In the genomic region with DNA sequence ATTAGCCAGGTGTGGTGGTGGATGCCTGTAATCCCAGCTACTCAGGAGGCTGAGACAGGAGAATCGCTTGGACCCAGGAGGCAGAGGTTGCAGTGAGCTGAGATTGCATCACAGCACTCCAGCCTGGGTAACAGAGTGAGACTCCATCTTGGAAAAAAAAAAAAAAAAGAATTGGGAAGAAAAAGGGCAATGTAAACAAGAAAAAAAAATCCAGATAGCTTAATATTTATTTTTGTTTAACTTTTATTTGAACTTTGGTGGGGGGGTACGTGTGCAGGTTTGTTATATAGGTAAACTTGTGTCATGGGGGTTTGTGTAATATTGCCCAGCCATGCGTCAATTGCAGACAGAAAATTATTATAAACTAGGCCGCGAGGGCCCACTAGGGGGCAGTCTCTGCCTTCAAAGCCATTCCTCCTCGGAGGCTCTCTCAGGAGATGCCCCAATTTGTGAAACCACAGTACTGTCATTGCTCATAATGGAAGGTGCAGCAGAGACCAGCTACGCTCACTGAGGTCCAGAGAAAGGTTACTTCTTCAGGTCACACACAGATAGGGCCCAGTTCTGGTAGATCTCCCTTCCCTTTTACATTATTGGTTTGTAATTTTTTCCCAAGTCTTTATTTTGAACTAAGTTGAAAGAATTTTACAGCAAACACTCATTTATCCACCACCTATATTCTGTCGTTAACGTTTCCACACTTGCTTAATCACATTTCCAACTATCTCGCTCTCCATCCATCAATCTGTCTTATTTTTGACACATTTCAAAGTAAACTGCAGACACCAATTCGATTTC, we compare ENCODE assay signal across 9 cellular contexts.
DNase-seq lines count a peak whose midpoint lies in the region; TF ChIP-seq lines count a peak whose summit lies in the region.
"Had no signal": no experiment of that assay in that cellular context is flagged by ENCODE, and none has a peak within 500 bp of the region (broad histone marks: within the 10 kb centered on the region; RNA-seq: fewer than 3 reads in every experiment).

No MANE protein-coding gene starts in this region.

- H3K27ac Mint-ChIP-seq in neural crest cell (ENCODE audit: unreplicated experiment): no peak overlapping the region

- H2AFZ ChIP-seq in OCI-LY7 (ENCODE audit: low read length): no peak overlapping the region
- no peak overlapping the region for H2AFZ ChIP-seq in fibroblast of lung (ENCODE audit: low read length)

- H3K27ac ChIP-seq in HL-60 (replicated peaks): no peak overlapping the region
- H3K27ac ChIP-seq in OCI-LY7 (ENCODE audit: low read depth, low read length, poor library complexity, severe bottlenecking): no peak overlapping the region
- no peak overlapping the region for H3K27ac ChIP-seq in fibroblast of lung (ENCODE audit: insufficient read depth, low read length)
- no peak overlapping the region for H3K27ac ChIP-seq in stomach
- H3K27ac ChIP-seq: BLaER1 had no signal

- H3K4me2 ChIP-seq in OCI-LY7 (ENCODE audit: low read length) (no peak overlapping the region), fibroblast of lung (ENCODE audit: extremely low read depth, insufficient read depth, low read length) (no peak overlapping the region)
- H3K4me2 ChIP-seq: BLaER1 had no signal

- TF ChIP-seq CTCF in HL-60 (IDR thresholded peaks at IDR 0.05; ENCODE audit: insufficient read depth, low read length) (peak; percentile 56), OCI-LY7 (conservative IDR thresholded peaks at IDR 0.05; ENCODE audit: low read length) (peak; percentile 92), fibroblast of lung (conservative IDR thresholded peaks at IDR 0.05 in 1 of 2, IDR thresholded peaks at IDR 0.05 in 1 of 2; ENCODE audit: low read depth in 1 of 2, low read length in 2 of 2) (peak; percentile 71 to 82), neural crest cell (conservative IDR thresholded peaks at IDR 0.05) (peak; percentile 95), stomach (IDR thresholded peaks at IDR 0.05) (peak in 5 of 7 experiments; percentile 13 to 69 (median 52))

- H4K20me1 ChIP-seq in OCI-LY7 (ENCODE audit: insufficient read depth, low read length) (no peaks in the 10 kb centered on the region), fibroblast of lung (ENCODE audit: control insufficient read depth, extremely low read depth, insufficient read depth, low read length) (no peaks in the 10 kb centered on the region)
- H4K20me1 ChIP-seq: BLaER1 had no signal

- no peak overlapping the region for H3K9ac ChIP-seq in fibroblast of lung (ENCODE audit: insufficient read depth, low read length)
- H3K9ac ChIP-seq: BLaER1 had no signal

- no peak overlapping the region for H3K4me3 Mint-ChIP-seq in neural crest cell

- H3K79me2 ChIP-seq in OCI-LY7 (ENCODE audit: insufficient read depth, low read depth, low read length) (no peaks in the 10 kb centered on the region), fibroblast of lung (ENCODE audit: control insufficient read depth, insufficient read depth, low read length) (no peaks in the 10 kb centered on the region)

- peaks cover 26% of the 10 kb centered on the region for H3K27me3 Mint-ChIP-seq in neural crest cell (ENCODE audit: low read depth)

- no TSS peak for BruUV-seq in OCI-LY7 (replicated peaks; lab: Mats Ljungman, UMichigan)

- H3K4me1 ChIP-seq in OCI-LY7 (ENCODE audit: insufficient read depth, low read length, poor library complexity, severe bottlenecking) (no peaks in the 10 kb centered on the region), fibroblast of lung (ENCODE audit: control insufficient read depth, extremely low read depth, insufficient read depth, low read length) (no peaks in the 10 kb centered on the region), stomach (no peaks in the 10 kb centered on the region)

- DNase-seq in DMS79 treated with DMSO at 0.1 percent for 48 hours (lab: John Stamatoyannopoulos, UW) (peak; percentile 21), DMS79 (lab: John Stamatoyannopoulos, UW) (no peak), HL-60 (ENCODE audit: low read depth in 1 of 2, low spot score in 1 of 2) (peak; percentile 49 to 71), OCI-LY7 (ENCODE audit: low spot score) (peak; percentile 79), activated T-cell treated with anti-CD3 and anti-CD28 coated beads for 24 hours (ENCODE audit: low read depth) (peak; percentile 72), fibroblast of lung (ENCODE audit: low read depth in 2 of 2) (peak; percentile 23 to 61), neural crest cell (ENCODE audit: low read depth, low spot score) (peak; percentile 79), stomach (peak; percentile 62)

- H3K27me3 ChIP-seq in HL-60 (ENCODE audit: insufficient read depth, poor library complexity, severe bottlenecking) (no peaks in the 10 kb centered on the region), fibroblast of lung (ENCODE audit: control insufficient read depth, insufficient read depth, low read length) (no peaks in the 10 kb centered on the region), stomach (peaks cover 0 to under 1% (median 0%) of the 10 kb centered on the region in 3 donors)
- H3K27me3 ChIP-seq: BLaER1 had no signal

- TF ChIP-seq EP300 in stomach (IDR thresholded peaks at IDR 0.05): no peak

- no peaks in the 10 kb centered on the region for H3K36me3 Mint-ChIP-seq in neural crest cell (ENCODE audit: low read depth)

- no peaks in the 10 kb centered on the region for H3K4me1 Mint-ChIP-seq in neural crest cell

- CTCF ChIA-PET in OCI-LY7 (lab: Charles Lee; ENCODE audit: unreplicated experiment): interaction anchor here (0.8 to 1.1 kb wide), 2 partner anchors 211 to 462 kb away, joined by 3 to 4 read pairs; no protein-coding TSS in a partner anchor

- H3K9me3 Mint-ChIP-seq in neural crest cell: no peaks in the 10 kb centered on the region

- WGBS in stomach, 5 donors: 28 to 36% (median 33%) methylated on average over 11 of the region's 11 CpGs

- no peaks in the 10 kb centered on the region for H3K9me2 ChIP-seq in OCI-LY7 (ENCODE audit: insufficient read depth, low read length)

- POLR2A ChIA-PET in OCI-LY7 (lab: Charles Lee): no interaction called here

- H3K36me3 ChIP-seq in OCI-LY7 (ENCODE audit: insufficient read depth, low read length): no peaks in the 10 kb centered on the region
- no peaks in the 10 kb centered on the region for H3K36me3 ChIP-seq in fibroblast of lung (ENCODE audit: control insufficient read depth, insufficient read depth, low read length)
- peaks cover 0 to 6% (median 0%) of the 10 kb centered on the region in 4 donors for H3K36me3 ChIP-seq in stomach
- H3K36me3 ChIP-seq: BLaER1 had no signal

- no peak for TF ChIP-seq POLR2A in stomach (IDR thresholded peaks at IDR 0.05)

- intact Hi-C loops in OCI-LY7 (cut with micrococcal nuclease; ENCODE audit: unreplicated experiment) (loop anchor here (1.0 kb wide), 2 partner anchors 211 to 462 kb away; no protein-coding TSS in a partner anchor), stomach (cut with DNase I; ENCODE audit: low total_unique reads) (loop anchor here (10.0 kb wide), 1 partner anchor 463 kb away; no protein-coding TSS in a partner anchor)

- no peaks in the 10 kb centered on the region for H3K9me3 ChIP-seq in OCI-LY7 (ENCODE audit: low read length)
- no peaks in the 10 kb centered on the region for H3K9me3 ChIP-seq in fibroblast of lung (ENCODE audit: control insufficient read depth, insufficient read depth, low read depth, low read length)
- no peaks in the 10 kb centered on the region for H3K9me3 ChIP-seq in stomach
- H3K9me3 ChIP-seq: BLaER1 had no signal

- H3K4me3 ChIP-seq in HL-60 (replicated peaks; ENCODE audit: insufficient read depth, low read length) (no peak overlapping the region), OCI-LY7 (ENCODE audit: low read depth, low read length, poor library complexity, severe bottlenecking) (no peak overlapping the region), fibroblast of lung (replicated peaks in 1 of 4; ENCODE audit: control extremely low read depth in 1 of 4, insufficient read depth in 1 of 4, low read depth in 3 of 4, low read length in 4 of 4) (no peak overlapping the region), stomach (no peak overlapping the region)
- H3K4me3 ChIP-seq: BLaER1 had no signal
